In genomic region chr4:138330531-138330930, GRCh38 we compare ENCODE assay signal across 20 cellular contexts.
DNase-seq lines count a peak whose midpoint lies in the region; ATAC-seq and TF ChIP-seq lines count a peak whose summit lies in the region.
"Had no signal": no experiment of that assay in that cellular context is flagged by ENCODE, and none has a peak within 500 bp of the region (broad histone marks: within the 10 kb centered on the region; RNA-seq: fewer than 3 reads in every experiment).

No MANE protein-coding gene starts in this region.

- CTCF ChIA-PET in IMR-90 (lab: Yijun Ruan, JAX) = no interaction called here
- CTCF ChIA-PET in activated CD4-positive, alpha-beta T cell treated with anti-CD3 and anti-CD28 coated beads, Interleukin-2, amount 10 ng/mL, durations not matched to agents 7 days and 5 days (lab: Charles Lee) = no interaction called here

- H3K23ac ChIP-seq in IMR-90 (ENCODE audit: low read depth, low read length) (no peak overlapping the region), mesendoderm (ENCODE audit: low read length) (no peak overlapping the region)

- H3K27ac ChIP-seq in IMR-90 (ENCODE audit: insufficient read depth, low read length) (no peak overlapping the region), mesendoderm (ENCODE audit: low read depth, low read length) (no peak overlapping the region)
- H3K27ac ChIP-seq: BLaER1, RWPE1, SJCRH30 had no signal

- no peak overlapping the region for H3K4me2 ChIP-seq in IMR-90 (ENCODE audit: low read depth, low read length)
- no peak overlapping the region for H3K4me2 ChIP-seq in mesendoderm (ENCODE audit: low read length)
- H3K4me2 ChIP-seq: BLaER1 had no signal

- no peak for TF ChIP-seq CTCF in IMR-90 (conservative IDR thresholded peaks at IDR 0.05; ENCODE audit: low read depth, low read length)

- H3K14ac ChIP-seq in IMR-90 (replicated peaks; ENCODE audit: low read depth, low read length) = no peak overlapping the region

- intact Hi-C loops in IMR-90 (cut with micrococcal nuclease) = no loop called here

- H2BK120ac ChIP-seq in IMR-90 (ENCODE audit: low read depth, low read length) = no peak overlapping the region
- H2BK120ac ChIP-seq in mesendoderm (ENCODE audit: low read depth, low read length) = no peak overlapping the region

- H3K27me3 Mint-ChIP-seq in activated CD4-positive, alpha-beta T cell treated with anti-CD3 and anti-CD28 coated beads, Interleukin-2, amount 10 ng/mL, durations not matched to agents 7 days and 5 days = no peaks in the 10 kb centered on the region
- no peaks in the 10 kb centered on the region for H3K27me3 Mint-ChIP-seq in activated naive CD8-positive, alpha-beta T cell treated with anti-CD3 and anti-CD28 coated beads, Interleukin-2, amount 50 U/mL, for 24 hours
- H3K27me3 Mint-ChIP-seq: CD8-positive, alpha-beta memory T cell had no signal

- no peak overlapping the region for H3K9ac ChIP-seq in IMR-90 (ENCODE audit: low read depth, low read length)
- no peak overlapping the region for H3K9ac ChIP-seq in mesendoderm (ENCODE audit: low read length)
- H3K9ac ChIP-seq: BLaER1 had no signal

- H2AFZ ChIP-seq in IMR-90 (replicated peaks; ENCODE audit: low read length, poor library complexity) = no peak overlapping the region

- H2AK5ac ChIP-seq in IMR-90 (ENCODE audit: low read depth, low read length) = no peak overlapping the region
- H2AK5ac ChIP-seq in mesendoderm (ENCODE audit: low read length) = no peak overlapping the region

- no peaks in the 10 kb centered on the region for H3K79me1 ChIP-seq in IMR-90 (ENCODE audit: low read depth in 1 of 2, low read length in 2 of 2)
- H3K79me1 ChIP-seq in mesendoderm (ENCODE audit: low read length) = no peaks in the 10 kb centered on the region

- no peak overlapping the region for H2BK20ac ChIP-seq in IMR-90 (ENCODE audit: low read depth, low read length)

- H3K79me2 ChIP-seq in mesendoderm (ENCODE audit: control insufficient read depth, insufficient read depth, low read length) = no peaks in the 10 kb centered on the region

- H3K36me3 Mint-ChIP-seq in activated CD4-positive, alpha-beta T cell treated with anti-CD3 and anti-CD28 coated beads, Interleukin-2, amount 10 ng/mL, durations not matched to agents 7 days and 5 days (ENCODE audit: low read depth) = no peaks in the 10 kb centered on the region
- no peaks in the 10 kb centered on the region for H3K36me3 Mint-ChIP-seq in activated naive CD8-positive, alpha-beta T cell treated with anti-CD3 and anti-CD28 coated beads, Interleukin-2, amount 50 U/mL, for 24 hours (ENCODE audit: low read depth)
- H3K36me3 Mint-ChIP-seq: CD8-positive, alpha-beta memory T cell had no signal

- peaks cover 2% of the 10 kb centered on the region; the same call in 1 of the 2 replicates for H3K9me3 ChIP-seq in IMR-90 (ENCODE audit: control insufficient read depth, insufficient read depth, low read length)
- H3K9me3 ChIP-seq: SJCRH30 had no signal

- no peak overlapping the region for H4K8ac ChIP-seq in IMR-90 (ENCODE audit: low read depth in 2 of 2, low read length in 2 of 2)
- H4K8ac ChIP-seq in mesendoderm (ENCODE audit: low read depth, low read length) = no peak overlapping the region

- no peak overlapping the region for H3K27ac Mint-ChIP-seq in activated CD4-positive, alpha-beta T cell treated with anti-CD3 and anti-CD28 coated beads, Interleukin-2, amount 10 ng/mL, durations not matched to agents 7 days and 5 days
- H3K27ac Mint-ChIP-seq in activated naive CD8-positive, alpha-beta T cell treated with anti-CD3 and anti-CD28 coated beads, Interleukin-2, amount 50 U/mL, for 24 hours = no peak overlapping the region
- H3K27ac Mint-ChIP-seq: CD8-positive, alpha-beta memory T cell had no signal

- no peak overlapping the region for H2BK15ac ChIP-seq in IMR-90 (ENCODE audit: low read depth, low read length)
- H2BK15ac ChIP-seq in mesendoderm (replicated peaks; ENCODE audit: low read depth) = no peak overlapping the region

- H3K4me3 ChIP-seq in IMR-90 (ENCODE audit: insufficient read depth, low read depth, low read length) = no peak overlapping the region
- H3K4me3 ChIP-seq in mesendoderm (ENCODE audit: low read length) = no peak overlapping the region
- H3K4me3 ChIP-seq: BLaER1, SJCRH30 had no signal

- no peak overlapping the region for H3K4me3 Mint-ChIP-seq in activated CD4-positive, alpha-beta T cell treated with anti-CD3 and anti-CD28 coated beads, Interleukin-2, amount 10 ng/mL, durations not matched to agents 7 days and 5 days
- H3K4me3 Mint-ChIP-seq in activated naive CD8-positive, alpha-beta T cell treated with anti-CD3 and anti-CD28 coated beads, Interleukin-2, amount 50 U/mL, for 24 hours = no peak overlapping the region
- H3K4me3 Mint-ChIP-seq: CD8-positive, alpha-beta memory T cell had no signal

- H2AK9ac ChIP-seq in IMR-90 (replicated peaks; ENCODE audit: low read depth, low read length, poor library complexity) = no peak overlapping the region

- H4K5ac ChIP-seq in IMR-90 (ENCODE audit: low read depth, low read length) (no peak overlapping the region), mesendoderm (ENCODE audit: low read length) (no peak overlapping the region)

- H3K18ac ChIP-seq in IMR-90 (ENCODE audit: low read depth, low read length) (no peak overlapping the region), mesendoderm (ENCODE audit: low read length) (no peak overlapping the region)

- H2BK5ac ChIP-seq in IMR-90 (ENCODE audit: low read depth, low read length, poor library complexity, severe bottlenecking) (no peak overlapping the region), mesendoderm (ENCODE audit: low read length) (no peak overlapping the region)

- POLR2A ChIA-PET in IMR-90 (lab: Charles Lee; ENCODE audit: unreplicated experiment) = no interaction called here
- POLR2A ChIA-PET in activated CD4-positive, alpha-beta T cell treated with anti-CD3 and anti-CD28 coated beads, Interleukin-2, amount 10 ng/mL, durations not matched to agents 7 days and 5 days (lab: Charles Lee) = no interaction called here

- peaks cover 2% of the 10 kb centered on the region for H3K9me3 Mint-ChIP-seq in activated CD4-positive, alpha-beta T cell treated with anti-CD3 and anti-CD28 coated beads, Interleukin-2, amount 10 ng/mL, durations not matched to agents 7 days and 5 days
- no peaks in the 10 kb centered on the region for H3K9me3 Mint-ChIP-seq in activated naive CD8-positive, alpha-beta T cell treated with anti-CD3 and anti-CD28 coated beads, Interleukin-2, amount 50 U/mL, for 24 hours

- in situ Hi-C loops in IMR-90 (cut with MboI; ENCODE audit: low sequenced_read_pairs) = no loop called here

- H4K20me1 ChIP-seq in IMR-90 (ENCODE audit: insufficient read depth, low read length) = no peaks in the 10 kb centered on the region
- H4K20me1 ChIP-seq: BLaER1 had no signal

- H3K4me1 Mint-ChIP-seq in activated CD4-positive, alpha-beta T cell treated with anti-CD3 and anti-CD28 coated beads, Interleukin-2, amount 10 ng/mL, durations not matched to agents 7 days and 5 days = no peaks in the 10 kb centered on the region
- H3K4me1 Mint-ChIP-seq in activated naive CD8-positive, alpha-beta T cell treated with anti-CD3 and anti-CD28 coated beads, Interleukin-2, amount 50 U/mL, for 24 hours = no peaks in the 10 kb centered on the region
- H3K4me1 Mint-ChIP-seq: CD8-positive, alpha-beta memory T cell had no signal

- no peak overlapping the region for H3K4ac ChIP-seq in IMR-90 (ENCODE audit: low read depth, low read length)
- H3K4ac ChIP-seq in mesendoderm (ENCODE audit: low read depth, low read length) = no peak overlapping the region

- ATAC-seq in IMR-90 (ENCODE audit: low read depth) (peak; percentile 53; the same call in 1 of the 2 replicates), HG03571 (IDR thresholded peaks at IDR 0.05; ENCODE audit: unreplicated experiment) (no peak)
- ATAC-seq in activated naive CD8-positive, alpha-beta T cell treated with anti-CD3 and anti-CD28 coated beads, Interleukin-2, amount 50 U/mL, for 24 hours = no peak
- ATAC-seq: PC-3 had no signal

- BruUV-seq in IMR-90 (replicated peaks; lab: Mats Ljungman, UMichigan) = no TSS peak

- no peaks in the 10 kb centered on the region for H3K4me1 ChIP-seq in IMR-90 (ENCODE audit: control insufficient read depth, insufficient read depth, low read length)
- no peaks in the 10 kb centered on the region for H3K4me1 ChIP-seq in mesendoderm (ENCODE audit: control insufficient read depth, low read depth, low read length)
- H3K4me1 ChIP-seq: BLaER1, SJCRH30 had no signal

- no peak for TF ChIP-seq RAD21 in IMR-90 (IDR thresholded peaks at IDR 0.05; ENCODE audit: low read length)

- no CpG with 5 or more reads among the region's 2 CpGs for WGBS in IMR-90 (ENCODE audit: extremely low coverage in 2 of 2, insufficient read length in 1 of 2), 2 experiments
- WGBS in mesendoderm (ENCODE audit: extremely low coverage, insufficient coverage, low lambda C conversion rate) = no CpG with 5 or more reads among the region's 2 CpGs

- peak; percentile 25 for DNase-seq in D341Med (ENCODE audit: low spot score)
- DNase-seq in IMR-90 = peak; percentile 27
- peak; percentile 81 for DNase-seq in fibroblast of gingiva (ENCODE audit: low read depth)
- DNase-seq in mesendoderm = peak; percentile 56
- no peak for DNase-seq in 8988T
- no peak for DNase-seq in activated CD4-positive, alpha-beta T cell treated with anti-CD3 and anti-CD28 coated beads, Interleukin-2, amount 10 ng/mL, durations not matched to agents 7 days and 5 days
- no peak for DNase-seq in activated naive CD8-positive, alpha-beta T cell treated with anti-CD3 and anti-CD28 coated beads, Interleukin-2, amount 50 U/mL, for 24 hours
- DNase-seq: CD8-positive, alpha-beta memory T cell; DMS 273 treated with DMSO at 0.1 percent for 48 hours; EL; KG1; NCI-H1048; NCI-H1436 treated with DMSO at 0.1 percent for 48 hours; NCI-H2081 treated with DMSO at 0.1 percent for 48 hours; NCI-H2227 treated with DMSO at 0.1 percent for 48 hours; PC-3; SJCRH30 had no signal

- dilution Hi-C loops in IMR-90 (cut with HindIII; ENCODE audit: low sequenced_read_pairs, unreplicated experiment) = no loop called here

- no peaks in the 10 kb centered on the region for H3K9me1 ChIP-seq in IMR-90 (ENCODE audit: insufficient read depth, low read length)

- TF ChIP-seq POLR2A in IMR-90 (IDR thresholded peaks at IDR 0.05; ENCODE audit: low read depth, low read length) = no peak

- H3K56ac ChIP-seq in IMR-90 (ENCODE audit: extremely low read depth, insufficient read depth, low read length) (no peak overlapping the region), mesendoderm (ENCODE audit: low read length) (no peak overlapping the region)

- no peaks in the 10 kb centered on the region for H3K36me3 ChIP-seq in IMR-90 (ENCODE audit: control insufficient read depth, insufficient read depth, low read length)
- H3K36me3 ChIP-seq in mesendoderm (ENCODE audit: control insufficient read depth, insufficient read depth, low read length) = no peaks in the 10 kb centered on the region
- H3K36me3 ChIP-seq: BLaER1, SJCRH30 had no signal

- no peaks in the 10 kb centered on the region for H3K27me3 ChIP-seq in IMR-90 (ENCODE audit: control insufficient read depth, insufficient read depth, low read length)
- H3K27me3 ChIP-seq in mesendoderm (ENCODE audit: insufficient read depth, low read length, poor library complexity) = no peaks in the 10 kb centered on the region
- H3K27me3 ChIP-seq: BLaER1, SJCRH30 had no signal

- H4K91ac ChIP-seq in IMR-90 (ENCODE audit: insufficient read depth, low read depth, low read length) = no peak overlapping the region

TF ChIP-seq in IMR-90, 13 proteins besides CTCF, POLR2A, EP300 and RAD21 (continues in another document):
- TF ChIP-seq CEBPB (IDR thresholded peaks at IDR 0.05; ENCODE audit: low read depth, low read length) (peak; percentile 39; the same call in 1 of the 2 replicates), SMC3 (IDR thresholded peaks at IDR 0.05; ENCODE audit: low read depth, low read length) (no peak)

Comparison
In these comparisons a context has a peak if more than half of its experiments do, and no peak if none do; other contexts are left out.
1. DNase-seq: peak in D341Med (single experiment), IMR-90 (single experiment), fibroblast of gingiva (single experiment) and mesendoderm (single experiment); none in 8988T (single experiment), activated CD4-positive, alpha-beta T cell treated with anti-CD3 and anti-CD28 coated beads, Interleukin-2, amount 10 ng/mL, durations not matched to agents 7 days and 5 days (single experiment) and activated naive CD8-positive, alpha-beta T cell treated with anti-CD3 and anti-CD28 coated beads, Interleukin-2, amount 50 U/mL, for 24 hours (single experiment).